9 cellular contexts compared by ENCODE assay signal in the genomic region with DNA sequence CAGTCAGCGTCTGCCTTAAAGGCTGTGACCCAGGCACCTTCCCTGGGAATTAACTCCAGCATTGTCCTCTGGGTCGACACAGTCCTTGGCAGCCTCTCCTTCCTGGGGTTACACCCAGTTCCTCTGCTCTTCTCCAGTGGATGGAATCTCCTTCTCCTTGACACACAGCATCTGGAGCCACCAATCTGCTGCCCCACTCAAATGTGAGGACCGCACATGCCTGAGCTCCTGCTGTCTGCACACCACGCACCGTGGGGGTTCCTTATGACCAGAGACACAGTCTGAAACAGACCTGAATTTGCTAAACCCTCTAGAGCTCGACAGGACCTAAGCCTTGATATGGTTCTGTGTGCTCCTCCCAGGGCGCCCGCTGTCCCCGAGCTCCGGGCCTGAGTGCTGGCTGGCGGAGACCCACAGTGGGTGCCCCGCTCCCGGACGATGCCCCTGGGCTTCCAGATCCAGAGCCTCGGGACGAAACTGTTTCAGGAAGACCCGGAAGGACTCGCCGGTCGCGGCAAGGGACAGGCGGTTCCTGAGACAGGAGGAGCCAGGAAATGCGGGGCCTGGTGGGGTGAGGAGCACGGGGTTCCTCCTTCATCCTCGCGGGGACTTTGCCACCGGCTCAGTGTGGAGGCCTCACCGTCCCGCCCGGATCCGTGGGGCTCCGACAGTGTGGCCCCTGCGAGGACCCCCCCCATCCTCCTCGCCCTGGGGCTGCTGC. TPM values are rescaled to one million over a fixed set of nuclear protein-coding genes. Genes with fewer than 3 reads are reported as not detected.
DNase-seq lines count a peak whose midpoint lies in the region; ATAC-seq and TF ChIP-seq lines count a peak whose summit lies in the region.
"Had no signal": no experiment of that assay in that cellular context is flagged by ENCODE, and none has a peak within 500 bp of the region (broad histone marks: within the 10 kb centered on the region; RNA-seq: fewer than 3 reads in every experiment).

No MANE protein-coding gene starts in this region.

- ATAC-seq in GM21737 (IDR thresholded peaks at IDR 0.05; ENCODE audit: unreplicated experiment), result no peak
- ATAC-seq in HG03565 (IDR thresholded peaks at IDR 0.05; ENCODE audit: unreplicated experiment), result no peak

- H3K36me3 ChIP-seq in ACC112 (ENCODE audit: insufficient read depth, low read length), result no peaks in the 10 kb centered on the region

- no peaks in the 10 kb centered on the region for H3K79me2 ChIP-seq in ACC112 (ENCODE audit: control insufficient read depth, insufficient read depth, low read length, unreplicated experiment)

- peaks cover 11% of the 10 kb centered on the region for H3K4me1 ChIP-seq in ACC112 (ENCODE audit: control insufficient read depth, insufficient read depth, low read length, unreplicated experiment)

- H3K36me3 Mint-ChIP-seq in mesothelial cell of epicardium, result no peaks in the 10 kb centered on the region

- peak overlapping the region; percentile 75 for H3K4me3 Mint-ChIP-seq in mesothelial cell of epicardium

- no peak overlapping the region for H3K27ac Mint-ChIP-seq in mesothelial cell of epicardium

- H3K27me3 ChIP-seq in ACC112 (ENCODE audit: insufficient read depth, low read length) (peaks cover 15% of the 10 kb centered on the region), dorsolateral prefrontal cortex (peaks cover 0 to 92% (median 16%) of the 10 kb centered on the region in 45 donors)

- TF ChIP-seq CTCF in dorsolateral prefrontal cortex (IDR thresholded peaks at IDR 0.05 in 54 of 56, conservative IDR thresholded peaks at IDR 0.05 in 2 of 56; ENCODE audit: low read depth in 1 of 56, partially characterized antibody in 56 of 56) (no peak), mesothelial cell of epicardium (IDR thresholded peaks at IDR 0.05; ENCODE audit: unreplicated experiment) (no peak)

- peak; percentile 9 for DNase-seq in HT-29 (ENCODE audit: low spot score)
- DNase-seq in dorsolateral prefrontal cortex, result peak in 2 of 10 donors; percentile 12 to 47
- peak in 1 of 2 experiments; percentile 29 for DNase-seq in mesothelial cell of epicardium (ENCODE audit: low spot score in 2 of 2, unreplicated experiment in 2 of 2)
- DNase-seq in NCI-H526 treated with DMSO at 0.1 percent for 48 hours (lab: John Stamatoyannopoulos, UW), result no peak
- no peak for DNase-seq in stimulated activated CD4-positive, alpha-beta T cell treated with anti-CD3 and anti-CD28 coated beads, Interleukin-4, amount 100 ng/mL, for 24 hours

- H3K4me3 ChIP-seq in ACC112 (ENCODE audit: low read depth, low read length) (peak overlapping the region; percentile 74), dorsolateral prefrontal cortex (peak overlapping the region; percentile 25 to 69 (median 54))

- peak overlapping the region; percentile 91 for H2AFZ ChIP-seq in ACC112 (ENCODE audit: low read length, unreplicated experiment)

- no peaks in the 10 kb centered on the region for H3K9me3 Mint-ChIP-seq in mesothelial cell of epicardium

- H3K27ac ChIP-seq in ACC112 (ENCODE audit: low read depth, low read length) (no peak overlapping the region), dorsolateral prefrontal cortex (peak overlapping the region in 17 of 59 donors; percentile 6 to 73 (median 40))

- H3K4me1 Mint-ChIP-seq in mesothelial cell of epicardium, result peaks cover 13% of the 10 kb centered on the region

- intact Hi-C loops in dorsolateral prefrontal cortex (cut with DNase I), result loop anchor here (5.0 to 10.0 kb wide), 5 partner anchors 88 to 381 kb away; partner anchors contain the start of genes GINM1 (in 1 of the 2) and PPIL4 (in 1 of the 2)

- H3K27me3 Mint-ChIP-seq in mesothelial cell of epicardium (ENCODE audit: low read depth), result peaks cover 92% of the 10 kb centered on the region

RNA-seq across cellular contexts. Expression of gene RAET1G, which starts 2.5 kb away (rescaled TPM):
- 0.51 TPM in 1 of 2 replicates, not detected in the other for total RNA-seq in HT-29 (2014; rRNA removed; shearing (Covaris generic))
- total RNA-seq in dorsolateral prefrontal cortex, result 1 to 10 TPM in 2 of 120 experiments, under 1 TPM in 15, not detected in 103; 0.42 to 1.3 (median 0.59) TPM
- not detected in 3 replicates for total RNA-seq in mesothelial cell of epicardium
- total RNA-seq: activated CD8-positive, alpha-beta memory T cell treated with anti-CD3 and anti-CD28 coated beads for 36 hours had no signal

RNA-seq across cellular contexts. Expression of gene ULBP2, which starts 16.4 kb away (rescaled TPM):
- total RNA-seq in HT-29 (2014; rRNA removed; shearing (Covaris generic)), result 3.2 and 5.3 TPM in 2 replicates
- total RNA-seq in dorsolateral prefrontal cortex (1 to 10 TPM in 117 of 120 experiments, under 1 TPM in 3; 0.56 to 4.8 (median 2.4) TPM), mesothelial cell of epicardium (0.23 to 0.42 TPM (median 0.24 TPM) in 3 replicates)

RNA-seq across cellular contexts. Expression of gene RAET1E, which starts 27.5 kb away (rescaled TPM):
- 0.52 and 1.0 TPM in 2 replicates for total RNA-seq in HT-29 (2014; rRNA removed; shearing (Covaris generic))
- total RNA-seq in dorsolateral prefrontal cortex (1 to 10 TPM in 2 of 120 experiments, under 1 TPM in 21, not detected in 97; 0.21 to 1.4 (median 0.52) TPM), mesothelial cell of epicardium (not detected in 3 replicates)
- total RNA-seq: activated CD8-positive, alpha-beta memory T cell treated with anti-CD3 and anti-CD28 coated beads for 36 hours had no signal

RNA-seq across cellular contexts. Expression of gene ULBP1, which starts 38.3 kb away (rescaled TPM):
- total RNA-seq in HT-29 (2014; rRNA removed; shearing (Covaris generic)), result 0.13 TPM in 1 of 2 replicates, not detected in the other
- total RNA-seq in dorsolateral prefrontal cortex (1 to 10 TPM in 1 of 120 experiments, under 1 TPM in 57, not detected in 62; 0.12 to 1.1 (median 0.26) TPM), mesothelial cell of epicardium (0.07 to 0.11 TPM (median 0.11 TPM) in 3 replicates)
